ENCODE assay signal across 8 cellular contexts in the genomic region with DNA sequence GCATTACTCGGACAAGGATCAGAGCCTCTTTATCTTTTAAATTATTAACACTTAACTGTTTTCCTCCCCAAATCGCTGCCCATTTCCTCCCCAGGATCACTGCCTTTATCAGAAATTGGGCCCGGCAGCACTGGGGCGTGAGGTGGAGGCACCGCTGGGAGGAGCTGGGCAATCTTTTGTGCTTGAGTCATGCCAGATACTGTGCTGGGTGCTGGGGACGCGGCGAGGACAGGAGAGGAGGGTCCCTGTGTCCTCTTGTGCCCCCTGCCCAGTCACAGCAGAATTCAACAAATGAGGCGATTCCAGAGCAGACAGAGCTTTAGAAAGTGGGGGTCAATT.
DNase-seq lines count a peak whose midpoint lies in the region; ATAC-seq lines count a peak whose summit lies in the region.

No MANE protein-coding gene starts in this region.

- peak overlapping the region; percentile 47 for H3K4me3 ChIP-seq in H7 (ENCODE audit: insufficient read depth, low read depth, low read length)
- H3K4me3 ChIP-seq in iPS DF 6.9 (ENCODE audit: low read length), result peak overlapping the region; percentile 43; the same call in 1 of the 2 replicates
- H3K4me3 ChIP-seq in skin epidermis, result peak overlapping the region; percentile 30 to 64 (median 48)

- intact Hi-C loops in activated T-helper 2 cell treated with anti-CD3 and anti-CD28 coated beads, Interferon-gamma antibody, Interleukin-2, Interleukin-4, amounts not matched to agents 10 μg/mL and 5 μg/mL and 100 μg/mL, durations not matched to agents 14 hours and 24 hours and 36 hours (cut with micrococcal nuclease), result no loop called here

- H3K4me1 Mint-ChIP-seq in activated T-helper 2 cell treated with anti-CD3 and anti-CD28 coated beads, Interferon-gamma antibody, Interleukin-2, Interleukin-4, amounts not matched to agents 10 μg/mL and 5 μg/mL and 100 μg/mL, durations not matched to agents 14 hours and 24 hours and 36 hours (ENCODE audit: low read depth), result peaks cover 4% of the 10 kb centered on the region

- H3K27me3 ChIP-seq in H7 (ENCODE audit: control insufficient read depth, insufficient read depth, low read length) (peaks cover 5% of the 10 kb centered on the region), iPS DF 6.9 (ENCODE audit: control insufficient read depth, insufficient read depth, low read length) (no peaks in the 10 kb centered on the region)

- peaks cover 9% of the 10 kb centered on the region for H3K27me3 Mint-ChIP-seq in activated T-helper 2 cell treated with anti-CD3 and anti-CD28 coated beads, Interferon-gamma antibody, Interleukin-2, Interleukin-4, amounts not matched to agents 10 μg/mL and 5 μg/mL and 100 μg/mL, durations not matched to agents 14 hours and 24 hours and 36 hours (ENCODE audit: low read depth)

- no CpG with 5 or more reads among the region's 9 CpGs for WGBS in iPS DF 6.9 (ENCODE audit: insufficient coverage, insufficient read length)

- no peak overlapping the region for H3K27ac ChIP-seq in iPS DF 6.9 (ENCODE audit: low read length)
- H3K27ac ChIP-seq in skin epidermis, result peak overlapping the region; percentile 16 to 89 (median 70)

- no peaks in the 10 kb centered on the region for H3K36me3 Mint-ChIP-seq in activated T-helper 2 cell treated with anti-CD3 and anti-CD28 coated beads, Interferon-gamma antibody, Interleukin-2, Interleukin-4, amounts not matched to agents 10 μg/mL and 5 μg/mL and 100 μg/mL, durations not matched to agents 14 hours and 24 hours and 36 hours (ENCODE audit: low read depth)

- DNase-seq in H7, result no peak
- DNase-seq in activated T-helper 2 cell treated with anti-CD3 and anti-CD28 coated beads, Interferon-gamma antibody, Interleukin-2, Interleukin-4, amounts not matched to agents 10 μg/mL and 5 μg/mL and 100 μg/mL, durations not matched to agents 14 hours and 24 hours and 36 hours (ENCODE audit: low spot score), result no peak
- DNase-seq in iPS DF 6.9 (ENCODE audit: low read depth, low spot score), result no peak
- DNase-seq in dermis blood vessel endothelial cell, result no peak

- peak overlapping the region; percentile 51 for H3K4me3 Mint-ChIP-seq in activated T-helper 2 cell treated with anti-CD3 and anti-CD28 coated beads, Interferon-gamma antibody, Interleukin-2, Interleukin-4, amounts not matched to agents 10 μg/mL and 5 μg/mL and 100 μg/mL, durations not matched to agents 14 hours and 24 hours and 36 hours (ENCODE audit: low read depth)

- ATAC-seq in HG03354 (IDR thresholded peaks at IDR 0.05; ENCODE audit: poor library complexity, severe bottlenecking, unreplicated experiment), result no peak
- no peak for ATAC-seq in GM18861 (IDR thresholded peaks at IDR 0.05; ENCODE audit: unreplicated experiment)
- no peak for ATAC-seq in GM19452 (IDR thresholded peaks at IDR 0.05; ENCODE audit: unreplicated experiment)

- H3K27ac Mint-ChIP-seq in activated T-helper 2 cell treated with anti-CD3 and anti-CD28 coated beads, Interferon-gamma antibody, Interleukin-2, Interleukin-4, amounts not matched to agents 10 μg/mL and 5 μg/mL and 100 μg/mL, durations not matched to agents 14 hours and 24 hours and 36 hours, result no peak overlapping the region

- H3K9me3 Mint-ChIP-seq in activated T-helper 2 cell treated with anti-CD3 and anti-CD28 coated beads, Interferon-gamma antibody, Interleukin-2, Interleukin-4, amounts not matched to agents 10 μg/mL and 5 μg/mL and 100 μg/mL, durations not matched to agents 14 hours and 24 hours and 36 hours, result no peaks in the 10 kb centered on the region

- H3K36me3 ChIP-seq in H7 (replicated peaks; ENCODE audit: control insufficient read depth, insufficient read depth, low read length) (no peaks in the 10 kb centered on the region), iPS DF 6.9 (ENCODE audit: control insufficient read depth, insufficient read depth, low read length) (no peaks in the 10 kb centered on the region)

- H3K4me1 ChIP-seq in iPS DF 6.9 (ENCODE audit: control insufficient read depth, insufficient read depth, low read length), result 0 out of 2 replicates have a peak, but pooled peaks cover 1% of the 10 kb centered on the region

- H3K9me3 ChIP-seq in iPS DF 6.9 (ENCODE audit: control insufficient read depth, insufficient read depth, low read length), result no peaks in the 10 kb centered on the region
